In the genomic region with DNA sequence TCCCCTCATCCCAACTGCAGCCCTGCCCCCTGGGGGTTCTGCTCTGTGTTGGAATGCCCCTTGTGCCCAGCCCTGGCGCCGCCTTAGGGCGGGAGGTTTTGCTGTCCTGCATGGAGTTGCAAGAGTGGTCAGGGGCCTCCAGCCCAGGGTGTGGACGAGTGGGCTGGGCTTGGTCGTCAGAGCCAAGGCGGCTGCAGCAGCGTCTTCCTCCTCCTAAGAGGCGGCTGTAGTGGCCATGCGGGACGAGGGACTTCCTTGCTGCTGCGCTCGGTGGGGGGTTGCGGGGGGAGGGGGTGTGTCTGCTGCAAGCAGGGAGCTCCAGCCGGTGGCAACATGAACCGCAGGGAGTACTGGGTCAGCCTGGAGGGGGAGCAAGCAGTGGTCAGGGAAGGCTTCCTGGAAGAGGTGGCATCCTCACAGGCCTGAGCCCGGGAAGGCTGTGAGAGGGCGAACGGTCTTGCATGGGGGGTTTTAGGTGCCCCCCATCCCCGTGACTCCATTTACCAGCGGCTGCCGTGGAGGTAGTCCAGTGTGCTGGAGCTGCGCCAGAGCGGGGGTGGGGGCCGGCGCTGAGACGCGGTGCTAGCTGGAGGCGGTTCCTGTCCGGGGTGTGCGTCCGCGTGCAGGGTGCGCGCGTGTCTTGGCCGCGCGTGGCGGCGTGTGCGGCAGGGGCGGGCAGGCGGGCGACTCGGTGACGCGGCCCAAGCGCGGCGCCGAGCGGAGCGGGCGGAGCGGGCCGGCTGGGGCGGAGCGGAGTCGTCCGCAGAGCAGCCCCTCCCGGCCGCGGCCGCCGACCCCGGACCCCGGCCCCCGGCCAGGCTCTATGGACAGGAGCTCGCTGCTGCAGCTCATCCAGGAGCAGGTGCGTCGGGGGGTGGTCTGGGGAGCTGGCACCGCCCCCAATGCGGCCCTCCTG, we compare ENCODE assay signal across 8 cellular contexts. TPM values are rescaled to one million over a fixed set of nuclear protein-coding genes. Genes with fewer than 3 reads are reported as not detected.
DNase-seq lines count a peak whose midpoint lies in the region; ATAC-seq and TF ChIP-seq lines count a peak whose summit lies in the region.

A gene (plus strand): TSS at position 704 of the 916 bp plus-strand sequence. CDS start 120 bp downstream, at position 824.

- DNase-seq in HuH-7.5 (ENCODE audit: low spot score) (peak; percentile 48), dorsolateral prefrontal cortex (peak in 7 of 10 donors; percentile 31 to 74 (median 66)), aorta (no peak), NCI-H345 treated with DMSO at 0.1 percent for 48 hours (lab: John Stamatoyannopoulos, UW; ENCODE audit: unreplicated experiment) (no peak), GM19238 (ENCODE audit: insufficient read length, low spot score) (no peak)
- no peak for DNase-seq in activated CD8-positive, alpha-beta T cell treated with anti-CD3 and anti-CD28 coated beads, Interleukin-2, amount 10 ng/mL, durations not matched to agents 7 days and 5 days

- H3K27me3 ChIP-seq in BLaER1: peaks cover 16% of the 10 kb centered on the region
- no peaks in the 10 kb centered on the region for H3K27me3 ChIP-seq in dorsolateral prefrontal cortex
- peaks cover 0 to 4% of the 10 kb centered on the region in 2 donors for H3K27me3 ChIP-seq in muscle layer of colon (ENCODE audit: control insufficient read depth in 1 of 2, insufficient read depth in 2 of 2, low read length in 2 of 2)
- no peaks in the 10 kb centered on the region for H3K27me3 ChIP-seq in aorta (ENCODE audit: control insufficient read depth in 1 of 2, insufficient read depth in 2 of 2, low read length in 1 of 2)

- peaks cover 6% of the 10 kb centered on the region for H3K27me3 Mint-ChIP-seq in activated CD8-positive, alpha-beta T cell treated with anti-CD3 and anti-CD28 coated beads, Interleukin-2, amount 10 ng/mL, durations not matched to agents 7 days and 5 days (ENCODE audit: low read depth)

- no peak within 1 kb of the TSS for H3K4me3 ChIP-seq in BLaER1
- peak within 1 kb of the TSS; percentile 17 to 72 (median 54) for H3K4me3 ChIP-seq in dorsolateral prefrontal cortex
- H3K4me3 ChIP-seq in muscle layer of colon (ENCODE audit: low read depth in 1 of 2, low read length in 2 of 2): no peak within 1 kb of the TSS
- peak within 1 kb of the TSS in 1 of 2 donors; percentile 29 for H3K4me3 ChIP-seq in aorta (ENCODE audit: low read length in 2 of 2)

- H3K27ac ChIP-seq in BLaER1 (no peak within 1 kb of the TSS), dorsolateral prefrontal cortex (peak within 1 kb of the TSS in 44 of 59 donors; percentile 3 to 85 (median 61)), muscle layer of colon (ENCODE audit: low read depth, low read length) (peak within 1 kb of the TSS; percentile 19), aorta (ENCODE audit: low read depth in 1 of 2, low read length in 2 of 2) (no peak within 1 kb of the TSS)

- 6 to 7% methylated on average over 43 to 73 of the region's 73 CpGs for WGBS in aorta, 2 donors

- H3K9me3 ChIP-seq in BLaER1: no peaks in the 10 kb centered on the region
- H3K9me3 ChIP-seq in muscle layer of colon (ENCODE audit: low read length): no peaks in the 10 kb centered on the region
- H3K9me3 ChIP-seq in aorta (ENCODE audit: control insufficient read depth, low read length): no peaks in the 10 kb centered on the region

- H3K9me3 Mint-ChIP-seq in activated CD8-positive, alpha-beta T cell treated with anti-CD3 and anti-CD28 coated beads, Interleukin-2, amount 10 ng/mL, durations not matched to agents 7 days and 5 days (ENCODE audit: insufficient read depth): no peaks in the 10 kb centered on the region

- H3K36me3 ChIP-seq in BLaER1: peaks cover 44% of the 10 kb centered on the region
- H3K36me3 ChIP-seq in muscle layer of colon (ENCODE audit: insufficient read depth, low read length): peaks cover 25% of the 10 kb centered on the region
- H3K36me3 ChIP-seq in aorta (ENCODE audit: control insufficient read depth in 1 of 2, insufficient read depth in 2 of 2, low read length in 1 of 2): peaks cover 0 to 14% of the 10 kb centered on the region in 2 donors

- peaks cover 13% of the 10 kb centered on the region for H3K4me1 Mint-ChIP-seq in activated CD8-positive, alpha-beta T cell treated with anti-CD3 and anti-CD28 coated beads, Interleukin-2, amount 10 ng/mL, durations not matched to agents 7 days and 5 days (ENCODE audit: low read depth)

- intact Hi-C loops in dorsolateral prefrontal cortex (cut with DNase I): no loop called here
- intact Hi-C loops in aorta (cut with DNase I): no loop called here

- no peak within 1 kb of the TSS for H3K27ac Mint-ChIP-seq in activated CD8-positive, alpha-beta T cell treated with anti-CD3 and anti-CD28 coated beads, Interleukin-2, amount 10 ng/mL, durations not matched to agents 7 days and 5 days

- H3K36me3 Mint-ChIP-seq in activated CD8-positive, alpha-beta T cell treated with anti-CD3 and anti-CD28 coated beads, Interleukin-2, amount 10 ng/mL, durations not matched to agents 7 days and 5 days (ENCODE audit: low read depth): peaks cover 10% of the 10 kb centered on the region

- no peak within 1 kb of the TSS for H3K4me3 Mint-ChIP-seq in activated CD8-positive, alpha-beta T cell treated with anti-CD3 and anti-CD28 coated beads, Interleukin-2, amount 10 ng/mL, durations not matched to agents 7 days and 5 days

- H3K9ac ChIP-seq in BLaER1: no peak within 1 kb of the TSS
- no peak within 1 kb of the TSS for H3K9ac ChIP-seq in muscle layer of colon (ENCODE audit: low read length)

- peaks cover 20% of the 10 kb centered on the region for H3K4me1 ChIP-seq in BLaER1
- H3K4me1 ChIP-seq in muscle layer of colon (ENCODE audit: insufficient read depth, low read length): peaks cover 8% of the 10 kb centered on the region
- H3K4me1 ChIP-seq in aorta (ENCODE audit: control insufficient read depth in 1 of 2, insufficient read depth in 2 of 2, low read length in 2 of 2): no peaks in the 10 kb centered on the region

- TF ChIP-seq CTCF in dorsolateral prefrontal cortex (IDR thresholded peaks at IDR 0.05 in 54 of 56, conservative IDR thresholded peaks at IDR 0.05 in 2 of 56; ENCODE audit: low read depth in 1 of 56, partially characterized antibody in 56 of 56): no peak

- no peak for ATAC-seq in aorta (ENCODE audit: low FRiP score)
- no peak for ATAC-seq in activated CD8-positive, alpha-beta T cell treated with anti-CD3 and anti-CD28 coated beads, Interleukin-2, amount 10 ng/mL, durations not matched to agents 7 days and 5 days

- peak within 1 kb of the TSS; percentile 37; the same call in 1 of the 2 replicates for H3K4me2 ChIP-seq in BLaER1

- POLR2A ChIA-PET in activated CD8-positive, alpha-beta T cell treated with anti-CD3 and anti-CD28 coated beads, Interleukin-2, amount 10 ng/mL, durations not matched to agents 7 days and 5 days (lab: Charles Lee): interaction anchor here (1.1 to 1.4 kb wide), 2 partner anchors 8 to 15 kb away, joined by 4 to 7 read pairs; a partner anchor contains a TSS

- CTCF ChIA-PET in activated CD8-positive, alpha-beta T cell treated with anti-CD3 and anti-CD28 coated beads, Interleukin-2, amount 10 ng/mL, durations not matched to agents 7 days and 5 days (lab: Charles Lee): no interaction called here

- H4K20me1 ChIP-seq in BLaER1: peaks cover 59% of the 10 kb centered on the region

RNA-seq across cellular contexts. Expression of the gene that starts here (rescaled TPM):
- total RNA-seq in dorsolateral prefrontal cortex (10 to 100 TPM; 10.3 to 39.1 (median 26.5) TPM), aorta (1 to 10 TPM in 1 of 2 donors, under 1 TPM in 1; 0.88 to 1.3 TPM)
- 1 to 10 TPM in 1 of 2 donors, not detected in 1; 1.5 TPM for polyA plus RNA-seq in aorta
- total RNA-seq in activated CD8-positive, alpha-beta T cell treated with anti-CD3 and anti-CD28 coated beads, Interleukin-2, amount 10 ng/mL, durations not matched to agents 7 days and 5 days: 1 to 10 TPM; 1.4 to 1.9 TPM

Comparison
In these comparisons a context has a peak if more than half of its experiments do, and no peak if none do; other contexts are left out.
1. H3K27ac ChIP-seq: peak in dorsolateral prefrontal cortex (44 of 59) and muscle layer of colon (single experiment); none in BLaER1 (single experiment) and aorta (0 of 2).
2. H3K4me3 ChIP-seq: peak in dorsolateral prefrontal cortex (59 of 59); none in BLaER1 (single experiment) and muscle layer of colon (0 of 2).
3. DNase-seq: peak in HuH-7.5 (single experiment) and dorsolateral prefrontal cortex (7 of 10); none in aorta (0 of 2), NCI-H345 treated with DMSO at 0.1 percent for 48 hours (single experiment), GM19238 (single experiment) and activated CD8-positive, alpha-beta T cell treated with anti-CD3 and anti-CD28 coated beads, Interleukin-2, amount 10 ng/mL, durations not matched to agents 7 days and 5 days (single experiment).